8 cellular contexts compared by ENCODE assay signal in the genomic region with DNA sequence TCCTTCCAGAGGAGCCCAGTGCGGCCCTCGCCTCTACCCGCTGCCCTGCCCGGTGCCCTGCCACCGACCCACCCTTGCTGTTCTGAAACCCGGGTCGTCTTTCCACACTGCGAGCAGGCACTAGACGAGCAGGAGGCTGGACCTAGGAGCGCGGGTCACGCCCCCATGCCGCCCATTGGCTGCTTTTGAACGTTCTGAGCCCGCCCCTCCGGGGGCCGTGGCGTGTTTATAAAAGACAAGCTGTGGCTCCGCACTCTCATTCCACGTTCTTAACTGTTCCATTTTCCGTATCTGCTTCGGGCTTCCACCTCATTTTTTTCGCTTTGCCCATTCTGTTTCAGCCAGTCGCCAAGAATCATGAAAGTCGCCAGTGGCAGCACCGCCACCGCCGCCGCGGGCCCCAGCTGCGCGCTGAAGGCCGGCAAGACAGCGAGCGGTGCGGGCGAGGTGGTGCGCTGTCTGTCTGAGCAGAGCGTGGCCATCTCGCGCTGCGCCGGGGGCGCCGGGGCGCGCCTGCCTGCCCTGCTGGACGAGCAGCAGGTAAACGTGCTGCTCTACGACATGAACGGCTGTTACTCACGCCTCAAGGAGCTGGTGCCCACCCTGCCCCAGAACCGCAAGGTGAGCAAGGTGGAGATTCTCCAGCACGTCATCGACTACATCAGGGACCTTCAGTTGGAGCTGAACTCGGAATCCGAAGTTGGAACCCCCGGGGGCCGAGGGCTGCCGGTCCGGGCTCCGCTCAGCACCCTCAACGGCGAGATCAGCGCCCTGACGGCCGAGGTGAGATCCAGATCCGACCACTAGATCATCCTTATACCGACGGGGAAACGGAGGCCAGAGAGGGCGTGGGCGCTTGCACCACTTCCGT. TPM values are rescaled to one million over a fixed set of nuclear protein-coding genes. Genes with fewer than 3 reads are reported as not detected.
A peak's percentile ranks its signal among the peaks of the same experiment; 100 is the strongest.
DNase-seq lines count a peak whose midpoint lies in the region; ATAC-seq, FAIRE-seq and TF ChIP-seq lines count a peak whose summit lies in the region.

TSS of gene ID1 (plus strand) at position 259 of the 871 bp plus-strand sequence. CDS start at position 358, 99 bp downstream.

- ATAC-seq in GM23338 (peak; percentile 59), esophagus mucosa (peak; percentile 80)

- peaks cover 13% of the 10 kb centered on the region for H3K36me3 Mint-ChIP-seq in GM23338 (ENCODE audit: low read depth)

- H3K4me3 ChIP-seq in GM23338 (peak within 1 kb of the TSS; percentile 61), muscle layer of duodenum (ENCODE audit: low read depth in 1 of 2, low read length in 2 of 2) (peak within 1 kb of the TSS; percentile 77 to 83)

- H3K27ac ChIP-seq in GM23338 (ENCODE audit: low read depth) (peak within 1 kb of the TSS; percentile 92), muscle layer of duodenum (ENCODE audit: low read length) (peak within 1 kb of the TSS; percentile 89)

- no peaks in the 10 kb centered on the region for H3K9me3 ChIP-seq in muscle layer of duodenum (ENCODE audit: control insufficient read depth in 1 of 2, low read length in 2 of 2)

- H3K4me1 Mint-ChIP-seq in GM23338: peaks cover 40% of the 10 kb centered on the region

- DNase-seq in DMS79 treated with DMSO at 0.1 percent for 48 hours (lab: John Stamatoyannopoulos, UW) (peak; percentile 99), GM23338 (ENCODE audit: low spot score) (peak; percentile 99), Kasumi-1 (lab: John Stamatoyannopoulos, UW) (peak; percentile 92 to 93), RCC 7860 (ENCODE audit: low spot score) (peak; percentile 99), activated T-helper 1 cell treated with Interleukin-2 at 50 U/mL for 16 hours (ENCODE audit: low read depth) (peak; percentile 73)
- DNase-seq in stimulated activated CD8-positive, alpha-beta memory T cell treated with anti-CD3 and anti-CD28 coated beads, Interleukin-7, amount 100 ng/mL, for 1 hour (ENCODE audit: low read depth in 2 of 2): peak; percentile 76 to 81

- no peaks in the 10 kb centered on the region for H3K9me2 ChIP-seq in GM23338 (ENCODE audit: insufficient read depth)

- H3K27ac Mint-ChIP-seq in GM23338: peak within 1 kb of the TSS; percentile 89

- peaks cover 57% of the 10 kb centered on the region for H3K27me3 Mint-ChIP-seq in GM23338 (ENCODE audit: insufficient read depth, low read depth, poor library complexity)

- H3K27me3 ChIP-seq in GM23338 (ENCODE audit: insufficient read depth) (no peaks in the 10 kb centered on the region), muscle layer of duodenum (ENCODE audit: low read depth, low read length) (no peaks in the 10 kb centered on the region)

- H3K4me2 ChIP-seq in GM23338: peak within 1 kb of the TSS; percentile 76

- H3K4me3 Mint-ChIP-seq in GM23338: peak within 1 kb of the TSS; percentile 89

- H4K20me1 ChIP-seq in GM23338 (replicated peaks; ENCODE audit: insufficient read depth): no peaks in the 10 kb centered on the region

- peaks cover 5% of the 10 kb centered on the region; the same call in 1 of the 3 replicates for H3K9me3 Mint-ChIP-seq in GM23338

- H3K36me3 ChIP-seq in GM23338 (ENCODE audit: insufficient read depth) (no peaks in the 10 kb centered on the region), muscle layer of duodenum (ENCODE audit: control insufficient read depth in 1 of 2, insufficient read depth in 2 of 2, low read length in 2 of 2) (no peaks in the 10 kb centered on the region)

- FAIRE-seq in RCC 7860 (lab: Jason Lieb, UNC): peak; percentile 83

- no peak for TF ChIP-seq CTCF in GM23338 (conservative IDR thresholded peaks at IDR 0.05; ENCODE audit: low read depth in 2 of 2)

- H3K4me1 ChIP-seq in GM23338 (ENCODE audit: insufficient read depth) (peaks cover 52% of the 10 kb centered on the region), muscle layer of duodenum (ENCODE audit: control insufficient read depth in 1 of 2, insufficient read depth in 2 of 2, low read length in 2 of 2) (peaks cover 5 to 17% of the 10 kb centered on the region in 2 donors)

- H3K79me2 ChIP-seq in GM23338 (replicated peaks; ENCODE audit: insufficient read depth): peaks cover 19% of the 10 kb centered on the region

- H3F3A ChIP-seq in GM23338 (replicated peaks; ENCODE audit: low read depth): peaks cover 41% of the 10 kb centered on the region

- H2AFZ ChIP-seq in GM23338: no peak within 1 kb of the TSS

TF ChIP-seq in GM23338, 12 proteins besides CTCF, POLR2A, EP300 and RAD21:
- TF ChIP-seq ETS1 (IDR thresholded peaks at IDR 0.05) (peak; percentile 56), POLR2AphosphoS5 (IDR thresholded peaks at IDR 0.05; ENCODE audit: low read depth) (peak; percentile 100), STAT1 (IDR thresholded peaks at IDR 0.05; ENCODE audit: unreplicated experiment) (no peak), NANOG (IDR thresholded peaks at IDR 0.05; ENCODE audit: borderline replicate concordance) (peak; percentile 31; the same call in 1 of the 2 replicates), CREB1 (CRISPR knock-in tag; IDR thresholded peaks at IDR 0.05; ENCODE audit: low read depth) (0 out of 2 replicates have a peak, but pooled peaks have one; percentile 4), ZNF114 (CRISPR knock-in tag; IDR thresholded peaks at IDR 0.05) (no peak)

RNA-seq across cellular contexts. Expression of gene ID1, which starts in this region (rescaled TPM):
- 452 and 479 TPM in 2 replicates for total RNA-seq in GM23338 (2014; rRNA removed; shearing (Covaris generic))
- 221 and 224 TPM in 2 replicates for polyA plus RNA-seq in GM23338 (2016; fragmentation: Nextera tagmentation; extraction: Ambion mirVana)
- 299 TPM for total RNA-seq in esophagus mucosa

Comparison
In these comparisons a context has a peak if more than half of its experiments do, and no peak if none do; other contexts are left out.
1. Peak in every context shown above with its lines: DNase-seq, ATAC-seq, H3K4me3 ChIP-seq and H3K27ac ChIP-seq.